21 cellular contexts compared by ENCODE assay signal in genomic region chrX:3468031-3468430, GRCh38.
"Had no signal": no experiment of that assay in that cellular context is flagged by ENCODE, and none has a peak within 500 bp of the region (broad histone marks: within the 10 kb centered on the region; RNA-seq: fewer than 3 reads in every experiment).

No MANE protein-coding gene starts in this region.

- H3K27ac Mint-ChIP-seq: dendritic cell treated with granulocyte-macrophage colony-stimulating factor and Interleukin-4, amounts not matched to agents 40 ng/mL and 50 ng/mL, for 4 days; effector memory CD8-positive, alpha-beta T cell; immature natural killer cell had no signal

- H3K4me1 ChIP-seq: colonic mucosa, esophagus muscularis mucosa, gastroesophageal sphincter, heart left ventricle, left ventricle myocardium inferior, lower lobe of right lung had no signal

- H3K36me3 Mint-ChIP-seq: immature natural killer cell had no signal

- H3K27me3 Mint-ChIP-seq: dendritic cell treated with granulocyte-macrophage colony-stimulating factor and Interleukin-4, amounts not matched to agents 40 ng/mL and 50 ng/mL, for 4 days; effector memory CD8-positive, alpha-beta T cell had no signal

- ATAC-seq: effector memory CD8-positive, alpha-beta T cell; foreskin keratinocyte; gastroesophageal sphincter; heart left ventricle; left colon; left lobe of liver; lower lobe of right lung had no signal

- H3K4me1 Mint-ChIP-seq: immature natural killer cell had no signal

- H3K27ac ChIP-seq: colonic mucosa, esophagus muscularis mucosa, foreskin keratinocyte, gastroesophageal sphincter, heart left ventricle, hepatocyte, left ventricle myocardium inferior, lower lobe of right lung had no signal

- H3K9me3 ChIP-seq: colonic mucosa, esophagus muscularis mucosa, gastroesophageal sphincter, heart left ventricle, left ventricle myocardium inferior, lower lobe of right lung had no signal

- H3K27me3 ChIP-seq: colonic mucosa, esophagus muscularis mucosa, foreskin keratinocyte, gastroesophageal sphincter, heart left ventricle, hepatocyte had no signal

- H3K4me3 Mint-ChIP-seq: dendritic cell treated with granulocyte-macrophage colony-stimulating factor and Interleukin-4, amounts not matched to agents 40 ng/mL and 50 ng/mL, for 4 days; effector memory CD8-positive, alpha-beta T cell; immature natural killer cell had no signal

- H3K9me3 Mint-ChIP-seq: dendritic cell treated with granulocyte-macrophage colony-stimulating factor and Interleukin-4, amounts not matched to agents 40 ng/mL and 50 ng/mL, for 4 days; immature natural killer cell had no signal

- H3K36me3 ChIP-seq: colonic mucosa, esophagus muscularis mucosa, gastroesophageal sphincter, heart left ventricle, left ventricle myocardium inferior, lower lobe of right lung had no signal

- H3K4me2 ChIP-seq: hepatocyte had no signal

- DNase-seq: colonic mucosa; cortex of kidney; effector CD8-positive, alpha-beta T cell; effector memory CD8-positive, alpha-beta T cell; foreskin keratinocyte; heart left ventricle; hypothalamus; immature natural killer cell; islet precursor cell; kidney; kidney glomerular epithelial cell; left colon; left ventricle myocardium inferior; lower lobe of right lung; mesenchymal stem cell; midbrain had no signal

- H3K79me2 ChIP-seq: hepatocyte had no signal

- H3K4me3 ChIP-seq: colonic mucosa, esophagus muscularis mucosa, gastroesophageal sphincter, heart left ventricle, hepatocyte, left ventricle myocardium inferior, lower lobe of right lung had no signal

- H2AFZ ChIP-seq: hepatocyte had no signal
